17 cellular contexts compared by ENCODE assay signal in the genomic region with DNA sequence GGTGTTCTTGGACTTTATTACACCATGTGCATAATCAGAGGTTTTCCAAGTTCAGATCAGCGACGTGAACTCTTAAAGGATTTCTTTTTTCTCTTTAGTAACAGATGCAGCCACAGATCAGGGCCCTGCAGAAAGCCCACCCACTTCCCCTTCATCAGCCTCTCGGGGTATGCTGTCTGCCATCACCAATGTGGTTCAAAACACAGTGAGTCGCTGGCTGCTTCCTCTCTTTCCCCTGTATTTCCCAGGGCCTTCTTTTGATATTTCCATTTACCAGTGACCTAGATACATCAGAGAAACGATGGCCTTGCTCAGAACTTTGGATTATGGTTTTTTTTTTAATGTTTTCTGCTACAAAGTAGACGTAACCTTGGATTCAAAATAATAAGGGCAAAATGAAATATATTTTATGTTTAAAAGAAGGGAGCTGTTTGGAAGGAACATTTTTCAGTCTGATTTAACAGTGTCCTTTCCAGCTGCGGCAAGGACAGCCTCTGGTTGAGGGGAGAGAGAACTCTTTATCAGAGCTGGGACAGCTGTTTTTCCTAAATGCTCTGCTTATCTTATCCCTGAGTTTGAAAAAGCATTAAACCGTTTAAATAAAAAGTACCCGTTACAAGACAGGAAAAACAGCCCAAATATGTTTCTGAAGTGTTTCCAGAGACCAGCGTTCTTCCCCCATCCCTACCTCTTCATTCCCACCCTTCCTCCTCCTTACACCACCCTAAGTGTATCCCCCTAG. TPM values are rescaled to one million over a fixed set of nuclear protein-coding genes. Genes with fewer than 3 reads are reported as not detected.
DNase-seq lines count a peak whose midpoint lies in the region; ATAC-seq and TF ChIP-seq lines count a peak whose summit lies in the region.
"Had no signal": no experiment of that assay in that cellular context is flagged by ENCODE, and none has a peak within 500 bp of the region (broad histone marks: within the 10 kb centered on the region; RNA-seq: fewer than 3 reads in every experiment).

No MANE protein-coding gene starts in this region.

- ATAC-seq in DND-41 (ENCODE audit: insufficient read depth, low read depth), result peak; percentile 89
- no peak for ATAC-seq in gastroesophageal sphincter
- ATAC-seq: left lobe of liver, mucosa of descending colon had no signal

- H3K27ac ChIP-seq in DND-41 (ENCODE audit: low read length), result no peak overlapping the region
- H3K27ac ChIP-seq in gastroesophageal sphincter, result peak overlapping the region in 3 of 4 donors; percentile 50 to 77 (median 53)
- peak overlapping the region in 1 of 2 donors; percentile 52 for H3K27ac ChIP-seq in ovary
- H3K27ac ChIP-seq: colonic mucosa had no signal

- TF ChIP-seq CTCF in DND-41 (IDR thresholded peaks at IDR 0.05; ENCODE audit: borderline replicate concordance, extremely low read depth, low read length, poor library complexity, severe bottlenecking) (no peak), gastroesophageal sphincter (IDR thresholded peaks at IDR 0.05) (no peak), ovary (IDR thresholded peaks at IDR 0.05) (no peak)

- H4K20me1 ChIP-seq in DND-41 (ENCODE audit: insufficient read depth, low read length), result no peaks in the 10 kb centered on the region

- H3K9ac ChIP-seq in DND-41 (ENCODE audit: low read depth, low read length), result no peak overlapping the region

- H2AFZ ChIP-seq in DND-41 (ENCODE audit: low read depth, low read length), result peak overlapping the region; percentile 19; the same call in 1 of the 2 replicates

- no peaks in the 10 kb centered on the region for H3K27me3 ChIP-seq in DND-41 (ENCODE audit: insufficient read depth, low read length, poor library complexity)
- no peaks in the 10 kb centered on the region for H3K27me3 ChIP-seq in gastroesophageal sphincter
- no peaks in the 10 kb centered on the region for H3K27me3 ChIP-seq in ovary
- H3K27me3 ChIP-seq: colonic mucosa had no signal

- no peak for TF ChIP-seq POLR2A in gastroesophageal sphincter (IDR thresholded peaks at IDR 0.05)
- no peak for TF ChIP-seq POLR2A in ovary (IDR thresholded peaks at IDR 0.05)

- H3K4me3 ChIP-seq in DND-41 (ENCODE audit: low read depth in 1 of 2, low read length in 2 of 2), result no peak overlapping the region
- no peak overlapping the region for H3K4me3 ChIP-seq in gastroesophageal sphincter
- no peak overlapping the region for H3K4me3 ChIP-seq in ovary
- H3K4me3 ChIP-seq: colonic mucosa, mucosa of descending colon had no signal

- H3K36me3 ChIP-seq in DND-41 (ENCODE audit: insufficient read depth, low read length) (no peaks in the 10 kb centered on the region), gastroesophageal sphincter (peaks cover 2 to 61% of the 10 kb centered on the region in 2 donors), ovary (no peaks in the 10 kb centered on the region)

- 0 out of 2 replicates have a peak, but pooled peaks cover 9% of the 10 kb centered on the region for H3K4me1 ChIP-seq in DND-41 (ENCODE audit: insufficient read depth, low read length)
- peaks cover 4 to 36% (median 4%) of the 10 kb centered on the region in 3 donors for H3K4me1 ChIP-seq in gastroesophageal sphincter
- H3K4me1 ChIP-seq in ovary (ENCODE audit: insufficient read depth), result peaks cover 19% of the 10 kb centered on the region

- H3K4me2 ChIP-seq in DND-41 (ENCODE audit: insufficient read depth, low read length), result 0 out of 2 replicates have a peak overlapping the region, but pooled peaks have one; percentile 6

- TF ChIP-seq EP300 in gastroesophageal sphincter (IDR thresholded peaks at IDR 0.05) (no peak), ovary (IDR thresholded peaks at IDR 0.05) (no peak)

- H3K9me3 ChIP-seq in DND-41 (ENCODE audit: insufficient read depth, low read length, severe bottlenecking) (no peaks in the 10 kb centered on the region), gastroesophageal sphincter (no peaks in the 10 kb centered on the region), ovary (no peaks in the 10 kb centered on the region)
- H3K9me3 ChIP-seq: colonic mucosa, mucosa of descending colon had no signal

- DNase-seq in DND-41 (peak; percentile 44), OCI-M2 (lab: John Stamatoyannopoulos, UW; ENCODE audit: unreplicated experiment) (peak; percentile 39), ovary (peak; percentile 35 to 56 (median 43)), cerebellar cortex (ENCODE audit: low spot score) (no peak), occipital lobe (lab: John Stamatoyannopoulos, UW) (no peak)
- DNase-seq in stimulated activated CD4-positive, alpha-beta T cell treated with anti-CD3 and anti-CD28 coated beads, Interleukin-2, amount 100 ng/mL, for 24 hours, result no peak
- DNase-seq: activated CD4-positive, alpha-beta T cell treated with anti-CD3 and anti-CD28 coated beads for 48 hours; activated CD8-positive, alpha-beta memory T cell treated with anti-CD3 and anti-CD28 coated beads, Interleukin-2, amount 50 U/mL, for 4 hours; activated gamma-delta T cell treated with Interleukin-2 at 50 U/mL for 16 hours; aorta; colonic mucosa; DMS 273 treated with DMSO at 0.1 percent for 48 hours; foreskin melanocyte; mucosa of descending colon; NCI-H1417 had no signal

- 20 to 25% methylated on average over 10 of the region's 10 CpGs for WGBS in gastroesophageal sphincter (ENCODE audit: low coverage in 1 of 2), 2 donors
- 3 to 11% (median 5%) methylated on average over 10 of the region's 10 CpGs for WGBS in ovary, 3 donors

- H3K79me2 ChIP-seq in DND-41 (ENCODE audit: insufficient read depth, low read length), result no peaks in the 10 kb centered on the region

- intact Hi-C loops in ovary (cut with DNase I), result loop anchor here in 2 of 4 donors (10.0 kb wide), 2 partner anchors 139 to 229 kb away; no protein-coding TSS in a partner anchor

RNA-seq across cellular contexts. Expression of a gene that starts 38.2 kb away (rescaled TPM):
- total RNA-seq in gastroesophageal sphincter (100 to 1,000 TPM in 2 of 4 donors, 10 to 100 TPM in 2; 90.0 to 155 (median 98.4) TPM), ovary (10 to 100 TPM; 70.3 to 99.7 (median 79.3) TPM), occipital lobe (10.9 TPM)
- polyA plus RNA-seq in ovary, result 10 to 100 TPM; 32.8 to 93.8 TPM

RNA-seq across cellular contexts. Expression of a gene that starts 49.2 kb away (rescaled TPM):
- total RNA-seq in gastroesophageal sphincter (1 to 10 TPM; 1.4 to 2.4 (median 2.0) TPM), ovary (1 to 10 TPM; 1.9 to 5.0 (median 3.2) TPM), occipital lobe (1.9 TPM)
- polyA plus RNA-seq in ovary, result 1 to 10 TPM in 1 of 2 donors, under 1 TPM in 1; 0.52 to 2.5 TPM

Comparison
In these comparisons a context has a peak if more than half of its experiments do, and no peak if none do; other contexts are left out.
1. DNase-seq: peak in DND-41 (single experiment), OCI-M2 (single experiment) and ovary (5 of 5); none in cerebellar cortex (single experiment), occipital lobe (single experiment) and stimulated activated CD4-positive, alpha-beta T cell treated with anti-CD3 and anti-CD28 coated beads, Interleukin-2, amount 100 ng/mL, for 24 hours (0 of 2).